ENCODE assay signal across 1 cellular context in the genomic region with DNA sequence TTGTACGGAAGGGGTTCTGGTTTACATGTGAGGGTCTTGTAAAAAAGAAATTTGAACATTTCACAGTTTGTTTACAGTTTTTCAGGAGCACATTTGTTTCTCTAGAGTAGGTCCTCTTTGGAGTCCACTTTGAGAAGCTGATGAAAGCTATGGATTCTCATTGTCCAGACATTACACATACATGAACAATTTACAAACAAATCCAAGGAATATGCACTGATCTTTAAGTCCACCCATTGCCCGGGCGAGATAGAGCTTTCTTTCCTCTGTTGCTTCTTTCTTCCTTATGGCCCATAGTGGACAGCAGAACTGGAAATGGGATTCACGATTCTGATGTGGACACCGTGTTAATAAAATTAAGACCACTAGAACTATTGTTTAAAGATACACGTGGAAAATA.
TF ChIP-seq lines count a peak whose summit lies in the region.

No MANE protein-coding gene starts in this region.

TF ChIP-seq in GM23338, 12 proteins besides CTCF, POLR2A, EP300 and RAD21 (continued from another document):
- TF ChIP-seq, protein P1, sequence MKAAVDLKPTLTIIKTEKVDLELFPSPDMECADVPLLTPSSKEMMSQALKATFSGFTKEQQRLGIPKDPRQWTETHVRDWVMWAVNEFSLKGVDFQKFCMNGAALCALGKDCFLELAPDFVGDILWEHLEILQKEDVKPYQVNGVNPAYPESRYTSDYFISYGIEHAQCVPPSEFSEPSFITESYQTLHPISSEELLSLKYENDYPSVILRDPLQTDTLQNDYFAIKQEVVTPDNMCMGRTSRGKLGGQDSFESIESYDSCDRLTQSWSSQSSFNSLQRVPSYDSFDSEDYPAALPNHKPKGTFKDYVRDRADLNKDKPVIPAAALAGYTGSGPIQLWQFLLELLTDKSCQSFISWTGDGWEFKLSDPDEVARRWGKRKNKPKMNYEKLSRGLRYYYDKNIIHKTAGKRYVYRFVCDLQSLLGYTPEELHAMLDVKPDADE (IDR thresholded peaks at IDR 0.05), result no peak
- TF ChIP-seq EZH2phosphoT487 (IDR thresholded peaks at IDR 0.05; ENCODE audit: unreplicated experiment) (no peak), CREB1 (CRISPR knock-in tag; IDR thresholded peaks at IDR 0.05; ENCODE audit: low read depth) (no peak), EZH2 (IDR thresholded peaks at IDR 0.05; ENCODE audit: low read depth, unreplicated experiment) (no peak), JUNB (IDR thresholded peaks at IDR 0.05; ENCODE audit: unreplicated experiment) (no peak), NANOG (IDR thresholded peaks at IDR 0.05; ENCODE audit: borderline replicate concordance) (no peak), POLR2AphosphoS5 (IDR thresholded peaks at IDR 0.05; ENCODE audit: low read depth) (no peak), ZNF331 (CRISPR knock-in tag; IDR thresholded peaks at IDR 0.05; ENCODE audit: low read depth) (no peak), STAT1 (IDR thresholded peaks at IDR 0.05; ENCODE audit: unreplicated experiment) (no peak), ZNF114 (CRISPR knock-in tag; IDR thresholded peaks at IDR 0.05) (no peak)
